Comparison of ENCODE assay signal across 1 cellular context in the genomic region with DNA sequence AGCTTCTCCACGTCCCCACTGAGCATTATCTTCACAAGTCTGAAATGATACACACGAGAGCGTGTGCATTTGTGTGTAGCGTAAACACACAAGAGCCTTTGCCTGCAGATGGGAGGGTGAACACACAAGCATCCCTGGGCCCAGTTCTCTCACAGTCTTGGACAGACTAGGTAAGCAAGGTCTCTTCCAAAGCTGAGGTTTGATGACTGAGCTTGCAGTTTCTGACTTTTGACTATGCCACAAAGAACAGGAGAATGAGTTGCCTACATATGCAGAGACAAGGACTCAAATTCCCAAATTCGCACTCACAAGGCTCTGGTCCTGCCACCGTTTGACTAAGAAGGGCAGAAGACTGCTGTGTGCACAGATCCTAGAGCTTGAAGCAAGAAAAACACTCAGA.
TF ChIP-seq lines count a peak whose summit lies in the region.

No MANE protein-coding gene starts in this region.

TF ChIP-seq in GM12878, 131 proteins besides CTCF, POLR2A, EP300 and RAD21 (continued from another document):
- no peak for TF ChIP-seq PRDM15 (CRISPR knock-in tag; IDR thresholded peaks at IDR 0.05)
- TF ChIP-seq TARDBP (IDR thresholded peaks at IDR 0.05; ENCODE audit: borderline replicate concordance): no peak
- no peak for TF ChIP-seq CHD2 (IDR thresholded peaks at IDR 0.05; ENCODE audit: borderline replicate concordance, low read depth, low read length)
- no peak for TF ChIP-seq MXI1 (IDR thresholded peaks at IDR 0.05; ENCODE audit: low read depth, low read length)
- TF ChIP-seq, protein P1, sequence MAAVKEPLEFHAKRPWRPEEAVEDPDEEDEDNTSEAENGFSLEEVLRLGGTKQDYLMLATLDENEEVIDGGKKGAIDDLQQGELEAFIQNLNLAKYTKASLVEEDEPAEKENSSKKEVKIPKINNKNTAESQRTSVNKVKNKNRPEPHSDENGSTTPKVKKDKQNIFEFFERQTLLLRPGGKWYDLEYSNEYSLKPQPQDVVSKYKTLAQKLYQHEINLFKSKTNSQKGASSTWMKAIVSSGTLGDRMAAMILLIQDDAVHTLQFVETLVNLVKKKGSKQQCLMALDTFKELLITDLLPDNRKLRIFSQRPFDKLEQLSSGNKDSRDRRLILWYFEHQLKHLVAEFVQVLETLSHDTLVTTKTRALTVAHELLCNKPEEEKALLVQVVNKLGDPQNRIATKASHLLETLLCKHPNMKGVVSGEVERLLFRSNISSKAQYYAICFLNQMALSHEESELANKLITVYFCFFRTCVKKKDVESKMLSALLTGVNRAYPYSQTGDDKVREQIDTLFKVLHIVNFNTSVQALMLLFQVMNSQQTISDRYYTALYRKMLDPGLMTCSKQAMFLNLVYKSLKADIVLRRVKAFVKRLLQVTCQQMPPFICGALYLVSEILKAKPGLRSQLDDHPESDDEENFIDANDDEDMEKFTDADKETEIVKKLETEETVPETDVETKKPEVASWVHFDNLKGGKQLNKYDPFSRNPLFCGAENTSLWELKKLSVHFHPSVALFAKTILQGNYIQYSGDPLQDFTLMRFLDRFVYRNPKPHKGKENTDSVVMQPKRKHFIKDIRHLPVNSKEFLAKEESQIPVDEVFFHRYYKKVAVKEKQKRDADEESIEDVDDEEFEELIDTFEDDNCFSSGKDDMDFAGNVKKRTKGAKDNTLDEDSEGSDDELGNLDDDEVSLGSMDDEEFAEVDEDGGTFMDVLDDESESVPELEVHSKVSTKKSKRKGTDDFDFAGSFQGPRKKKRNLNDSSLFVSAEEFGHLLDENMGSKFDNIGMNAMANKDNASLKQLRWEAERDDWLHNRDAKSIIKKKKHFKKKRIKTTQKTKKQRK (IDR thresholded peaks at IDR 0.05; ENCODE audit: low read depth, low read length): no peak
